Comparison of ENCODE assay signal across 19 cellular contexts in the genomic region with DNA sequence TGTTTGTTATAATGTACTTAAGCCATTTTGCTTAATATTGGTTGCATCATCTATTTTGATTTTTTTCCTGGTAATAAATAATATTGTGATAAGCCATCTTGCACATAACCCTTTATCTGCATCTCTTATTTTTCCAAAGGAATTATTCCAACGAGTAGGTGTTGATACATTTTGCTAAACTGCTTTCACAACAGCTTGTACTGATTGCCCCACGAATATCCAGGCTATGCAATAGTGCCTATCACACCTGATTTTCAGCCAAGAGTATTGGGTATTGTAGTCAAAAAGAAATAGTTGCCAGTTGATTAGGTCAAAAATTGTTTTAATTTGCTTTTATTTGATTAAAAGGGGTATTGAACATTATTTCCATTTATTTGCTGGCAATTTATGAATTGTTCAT.
"Had no signal": no experiment of that assay in that cellular context is flagged by ENCODE, and none has a peak within 500 bp of the region (broad histone marks: within the 10 kb centered on the region; RNA-seq: fewer than 3 reads in every experiment).

No MANE protein-coding gene starts in this region.

- H3K9ac ChIP-seq: parathyroid adenoma had no signal

- H3K36me3 ChIP-seq: heart right ventricle, left lung, sigmoid colon, stomach had no signal

- H3K9me3 ChIP-seq: heart right ventricle, left lung, psoas muscle, sigmoid colon, stomach had no signal

- H3K27ac ChIP-seq: dorsolateral prefrontal cortex, left lung, parathyroid adenoma, psoas muscle, skin epidermis, stomach had no signal

- H3K4me3 ChIP-seq: left lung, lung, sigmoid colon, skin epidermis, stomach had no signal

- H3K4me1 ChIP-seq: left lung, parathyroid adenoma, psoas muscle, stomach had no signal

- ATAC-seq: left lung had no signal

- H3K27me3 ChIP-seq: sigmoid colon, stomach had no signal

- DNase-seq: cortex of kidney; dorsolateral prefrontal cortex; effector CD8-positive, alpha-beta T cell; immature natural killer cell; left lung; mesendoderm; naive B cell; occipital lobe; psoas muscle; retina; sigmoid colon; stimulated activated CD4-positive, alpha-beta T cell treated with anti-CD3 and anti-CD28 coated beads, Interleukin-12 subunit alpha, Interleukin-12 subunit beta, amount 100 ng/mL, for 4 hours; stimulated activated naive CD4-positive, alpha-beta T cell; stomach; trophoblast cell had no signal
